16 cellular contexts compared by ENCODE assay signal in the genomic region with DNA sequence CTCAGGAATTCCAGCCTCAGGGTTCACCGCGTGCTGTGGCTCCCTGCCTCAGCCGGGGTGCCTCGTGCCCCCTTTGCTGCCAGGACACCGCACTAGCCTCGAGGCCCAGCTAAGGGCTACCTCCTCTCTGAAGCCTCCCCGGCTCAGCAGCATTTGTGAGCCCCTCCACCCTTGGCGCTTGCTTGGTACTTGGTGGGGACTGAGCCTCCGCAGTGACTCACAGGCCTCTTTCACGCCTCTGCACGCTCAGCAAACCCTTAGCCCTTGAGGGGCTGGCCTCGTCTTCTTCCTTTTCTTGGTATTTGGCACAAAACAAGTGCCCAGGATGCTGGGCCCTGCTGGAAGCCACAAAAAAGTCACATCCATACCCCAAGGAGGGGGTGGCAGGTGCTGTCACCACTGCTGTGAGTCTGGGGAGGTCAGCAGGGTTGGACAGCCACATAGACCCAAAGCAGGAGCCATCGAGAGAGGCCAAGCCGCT.
A peak's percentile ranks its signal among the peaks of the same experiment; 100 is the strongest.
DNase-seq lines count a peak whose midpoint lies in the region; ATAC-seq and TF ChIP-seq lines count a peak whose summit lies in the region.
"Had no signal": no experiment of that assay in that cellular context is flagged by ENCODE, and none has a peak within 500 bp of the region (broad histone marks: within the 10 kb centered on the region; RNA-seq: fewer than 3 reads in every experiment).

No MANE protein-coding gene starts in this region.

- H3K36me3 Mint-ChIP-seq in activated CD8-positive, alpha-beta T cell treated with anti-CD3 and anti-CD28 coated beads, Interleukin-2, amount 10 ng/mL, durations not matched to agents 7 days and 5 days (ENCODE audit: low read depth) = peaks cover 10% of the 10 kb centered on the region
- H3K36me3 Mint-ChIP-seq in stimulated activated effector memory CD8-positive, alpha-beta T cell treated with anti-CD3 and anti-CD28 coated beads, Interleukin-12 subunit alpha, Interleukin-12 subunit beta, amount 100 ng/mL, for 72 hours = peaks cover 3% of the 10 kb centered on the region

- no peak for TF ChIP-seq CTCF in epithelial cell of esophagus (IDR thresholded peaks at IDR 0.05; ENCODE audit: insufficient read depth, low read depth, low read length, missing control alignments)

- H3K4me1 Mint-ChIP-seq in activated CD8-positive, alpha-beta T cell treated with anti-CD3 and anti-CD28 coated beads, Interleukin-2, amount 10 ng/mL, durations not matched to agents 7 days and 5 days (ENCODE audit: low read depth) = peaks cover 24% of the 10 kb centered on the region
- H3K4me1 Mint-ChIP-seq in stimulated activated effector memory CD8-positive, alpha-beta T cell treated with anti-CD3 and anti-CD28 coated beads, Interleukin-12 subunit alpha, Interleukin-12 subunit beta, amount 100 ng/mL, for 72 hours = peaks cover 28% of the 10 kb centered on the region

- H3K9me3 Mint-ChIP-seq in activated CD8-positive, alpha-beta T cell treated with anti-CD3 and anti-CD28 coated beads, Interleukin-2, amount 10 ng/mL, durations not matched to agents 7 days and 5 days (ENCODE audit: insufficient read depth) = peaks cover 8% of the 10 kb centered on the region
- H3K9me3 Mint-ChIP-seq in stimulated activated effector memory CD8-positive, alpha-beta T cell treated with anti-CD3 and anti-CD28 coated beads, Interleukin-12 subunit alpha, Interleukin-12 subunit beta, amount 100 ng/mL, for 72 hours = peaks cover 5% of the 10 kb centered on the region

- no peak overlapping the region for H3K4me3 ChIP-seq in epithelial cell of esophagus (ENCODE audit: low read length)
- H3K4me3 ChIP-seq: psoas muscle, SJSA1, transverse colon had no signal

- ATAC-seq in activated CD8-positive, alpha-beta T cell treated with anti-CD3 and anti-CD28 coated beads, Interleukin-2, amount 10 ng/mL, durations not matched to agents 7 days and 5 days = peak; percentile 28
- peak; percentile 56 for ATAC-seq in stimulated activated effector memory CD8-positive, alpha-beta T cell treated with anti-CD3 and anti-CD28 coated beads, Interleukin-12 subunit alpha, Interleukin-12 subunit beta, amount 100 ng/mL, for 72 hours
- ATAC-seq in HG03571 (IDR thresholded peaks at IDR 0.05; ENCODE audit: unreplicated experiment) (no peak), HG03175 (IDR thresholded peaks at IDR 0.05; ENCODE audit: unreplicated experiment) (no peak), GM18498 (IDR thresholded peaks at IDR 0.05; ENCODE audit: unreplicated experiment) (no peak)
- ATAC-seq: psoas muscle had no signal

- CTCF ChIA-PET in activated CD8-positive, alpha-beta T cell treated with anti-CD3 and anti-CD28 coated beads, Interleukin-2, amount 10 ng/mL, durations not matched to agents 7 days and 5 days (lab: Charles Lee) = interaction anchor here (1.6 to 11.6 kb wide), 5 partner anchors 9 to 35 kb away, joined by 4 to 170 read pairs (median 8); no protein-coding TSS in a partner anchor

- H3K27ac Mint-ChIP-seq in activated CD8-positive, alpha-beta T cell treated with anti-CD3 and anti-CD28 coated beads, Interleukin-2, amount 10 ng/mL, durations not matched to agents 7 days and 5 days = peak overlapping the region; percentile 76
- no peak overlapping the region for H3K27ac Mint-ChIP-seq in stimulated activated effector memory CD8-positive, alpha-beta T cell treated with anti-CD3 and anti-CD28 coated beads, Interleukin-12 subunit alpha, Interleukin-12 subunit beta, amount 100 ng/mL, for 72 hours

- peak; percentile 61 for DNase-seq in activated effector memory CD4-positive, alpha-beta T cell treated with anti-CD3 and anti-CD28 coated beads, Interleukin-2, amount 50 U/mL, for 16 hours
- no peak for DNase-seq in activated effector memory CD4-positive, alpha-beta T cell treated with Interleukin-2 at 50 U/mL for 16 hours
- peak; percentile 64 for DNase-seq in activated CD8-positive, alpha-beta T cell treated with anti-CD3 and anti-CD28 coated beads, Interleukin-2, amount 10 ng/mL, durations not matched to agents 7 days and 5 days
- DNase-seq in epithelial cell of esophagus (ENCODE audit: low read depth) = peak; percentile 6
- DNase-seq in stimulated activated effector memory CD8-positive, alpha-beta T cell treated with anti-CD3 and anti-CD28 coated beads, Interleukin-12 subunit alpha, Interleukin-12 subunit beta, amount 100 ng/mL, for 72 hours (ENCODE audit: low spot score in 2 of 2) = no peak
- DNase-seq: Calu3, hypothalamus, left cardiac atrium, NCI-H1694 treated with DMSO at 0.1 percent for 48 hours, NCI-H446, transverse colon had no signal

- H3K27me3 Mint-ChIP-seq in activated CD8-positive, alpha-beta T cell treated with anti-CD3 and anti-CD28 coated beads, Interleukin-2, amount 10 ng/mL, durations not matched to agents 7 days and 5 days (ENCODE audit: low read depth) = no peaks in the 10 kb centered on the region

- POLR2A ChIA-PET in activated CD8-positive, alpha-beta T cell treated with anti-CD3 and anti-CD28 coated beads, Interleukin-2, amount 10 ng/mL, durations not matched to agents 7 days and 5 days (lab: Charles Lee) = interaction anchor here (1.0 to 1.2 kb wide), 2 partner anchors 18 to 215 kb away, joined by 3 to 4 read pairs; no protein-coding TSS in a partner anchor

- H3K4me3 Mint-ChIP-seq in activated CD8-positive, alpha-beta T cell treated with anti-CD3 and anti-CD28 coated beads, Interleukin-2, amount 10 ng/mL, durations not matched to agents 7 days and 5 days = peak overlapping the region; percentile 26
- H3K4me3 Mint-ChIP-seq in stimulated activated effector memory CD8-positive, alpha-beta T cell treated with anti-CD3 and anti-CD28 coated beads, Interleukin-12 subunit alpha, Interleukin-12 subunit beta, amount 100 ng/mL, for 72 hours = no peak overlapping the region

Comparison
In these comparisons a context has a peak if more than half of its experiments do, and no peak if none do; other contexts are left out.
1. DNase-seq: peak in activated effector memory CD4-positive, alpha-beta T cell treated with anti-CD3 and anti-CD28 coated beads, Interleukin-2, amount 50 U/mL, for 16 hours (single experiment), activated CD8-positive, alpha-beta T cell treated with anti-CD3 and anti-CD28 coated beads, Interleukin-2, amount 10 ng/mL, durations not matched to agents 7 days and 5 days (single experiment) and epithelial cell of esophagus (single experiment); none in activated effector memory CD4-positive, alpha-beta T cell treated with Interleukin-2 at 50 U/mL for 16 hours (single experiment) and stimulated activated effector memory CD8-positive, alpha-beta T cell treated with anti-CD3 and anti-CD28 coated beads, Interleukin-12 subunit alpha, Interleukin-12 subunit beta, amount 100 ng/mL, for 72 hours (0 of 2).
2. ATAC-seq: peak in activated CD8-positive, alpha-beta T cell treated with anti-CD3 and anti-CD28 coated beads, Interleukin-2, amount 10 ng/mL, durations not matched to agents 7 days and 5 days (single experiment) and stimulated activated effector memory CD8-positive, alpha-beta T cell treated with anti-CD3 and anti-CD28 coated beads, Interleukin-12 subunit alpha, Interleukin-12 subunit beta, amount 100 ng/mL, for 72 hours (single experiment); none in HG03571 (single experiment), HG03175 (single experiment) and GM18498 (single experiment).